29 cellular contexts compared by ENCODE assay signal in genomic region chr10:77311186-77311585, GRCh38.
A peak's percentile ranks its signal among the peaks of the same experiment; 100 is the strongest.
DNase-seq lines count a peak whose midpoint lies in the region; FAIRE-seq and TF ChIP-seq lines count a peak whose summit lies in the region.
"Had no signal": no experiment of that assay in that cellular context is flagged by ENCODE, and none has a peak within 500 bp of the region (broad histone marks: within the 10 kb centered on the region; RNA-seq: fewer than 3 reads in every experiment).

No MANE protein-coding gene starts in this region.

- DNase-seq in NCI-H748 (lab: John Stamatoyannopoulos, UW; ENCODE audit: unreplicated experiment) (peak; percentile 26), NCI-H748 treated with DMSO at 0.1 percent for 48 hours (lab: John Stamatoyannopoulos, UW) (no peak), dorsolateral prefrontal cortex (peak in 6 of 10 donors; percentile 27 to 72 (median 56)), uterus (no peak), NCI-H510A (lab: John Stamatoyannopoulos, UW) (no peak), kidney (no peak)
- DNase-seq in activated CD8-positive, alpha-beta memory T cell treated with anti-CD3 and anti-CD28 coated beads for 24 hours: no peak
- DNase-seq: activated CD4-positive, alpha-beta T cell treated with anti-CD3 and anti-CD28 coated beads for 4 hours; activated T-cell treated with anti-CD3 and anti-CD28 coated beads, Interleukin-2, amount 50 U/mL, for 4 hours; body of pancreas; CD8-positive, alpha-beta memory T cell; effector memory CD4-positive, alpha-beta T cell; foreskin melanocyte; hippocampal formation; islet precursor cell; NCI-H2107; NCI-H526 treated with DMSO at 0.1 percent for 48 hours; nucleus accumbens; RPMI8226; stimulated activated CD4-positive, alpha-beta T cell treated with anti-CD3 and anti-CD28 coated beads, Interleukin-2, amount 100 ng/mL, for 24 hours had no signal

- H3K9me3 Mint-ChIP-seq in nephron: no peaks in the 10 kb centered on the region
- H3K9me3 Mint-ChIP-seq: activated T-cell treated with anti-CD3 and anti-CD28 coated beads, Interleukin-2, amount 50 U/mL, for 4 hours; CD8-positive, alpha-beta memory T cell; T-helper 1 cell treated with Interleukin-12 subunit alpha and Interleukin-12 subunit beta and Interleukin-4 antibody, amounts not matched to agents 30 μg/mL and 1 μg/mL, for 36 hours had no signal

- intact Hi-C loops in dorsolateral prefrontal cortex (cut with DNase I) (no loop called here), uterus (cut with DNase I; ENCODE audit: low total_unique reads) (no loop called here), kidney (cut with DNase I) (no loop called here)

- H3K27me3 ChIP-seq in dorsolateral prefrontal cortex (no peaks in the 10 kb centered on the region), uterus (no peaks in the 10 kb centered on the region)
- H3K27me3 ChIP-seq: body of pancreas had no signal

- peaks cover 17% of the 10 kb centered on the region for H3K27me3 Mint-ChIP-seq in nephron (ENCODE audit: low read depth)

- H3K9me3 ChIP-seq in uterus: no peaks in the 10 kb centered on the region
- H3K9me3 ChIP-seq in kidney (ENCODE audit: control insufficient read depth in 1 of 2, low read length in 2 of 2): no peaks in the 10 kb centered on the region
- H3K9me3 ChIP-seq: A549, body of pancreas had no signal

- FAIRE-seq in kidney (lab: Jason Lieb, UNC): no peak
- FAIRE-seq: A549, H54 had no signal

- H3K27ac Mint-ChIP-seq in nephron: peak overlapping the region; percentile 30 to 68 (median 52)
- H3K27ac Mint-ChIP-seq: B cell; IgD-negative memory B cell; T-helper 1 cell treated with Interleukin-12 subunit alpha and Interleukin-12 subunit beta and Interleukin-4 antibody, amounts not matched to agents 30 μg/mL and 1 μg/mL, for 36 hours had no signal

- H3K4me1 Mint-ChIP-seq in nephron: peaks cover 49% of the 10 kb centered on the region
- H3K4me1 Mint-ChIP-seq: B cell; CD8-positive, alpha-beta memory T cell; IgD-negative memory B cell had no signal

- TF ChIP-seq CTCF in dorsolateral prefrontal cortex (IDR thresholded peaks at IDR 0.05 in 54 of 56, conservative IDR thresholded peaks at IDR 0.05 in 2 of 56; ENCODE audit: low read depth in 1 of 56, partially characterized antibody in 56 of 56): no peak
- no peak for TF ChIP-seq CTCF in nephron (IDR thresholded peaks at IDR 0.05; ENCODE audit: unreplicated experiment in 3 of 3)
- no peak for TF ChIP-seq CTCF in uterus (IDR thresholded peaks at IDR 0.05)
- TF ChIP-seq CTCF in kidney (IDR thresholded peaks at IDR 0.05; ENCODE audit: borderline replicate concordance, extremely low read depth, insufficient read depth): no peak

- no peaks in the 10 kb centered on the region for H3K36me3 Mint-ChIP-seq in nephron (ENCODE audit: low read depth)
- H3K36me3 Mint-ChIP-seq: CD8-positive, alpha-beta memory T cell; IgD-negative memory B cell had no signal

- H3K36me3 ChIP-seq in uterus (no peaks in the 10 kb centered on the region), kidney (ENCODE audit: control insufficient read depth in 1 of 2, insufficient read depth in 2 of 2, low read length in 2 of 2) (no peaks in the 10 kb centered on the region)

- H3K4me3 Mint-ChIP-seq in nephron: no peak overlapping the region
- H3K4me3 Mint-ChIP-seq: activated T-cell treated with anti-CD3 and anti-CD28 coated beads, Interleukin-2, amount 50 U/mL, for 4 hours; B cell; CD8-positive, alpha-beta memory T cell; T-helper 1 cell treated with Interleukin-12 subunit alpha and Interleukin-12 subunit beta and Interleukin-4 antibody, amounts not matched to agents 30 μg/mL and 1 μg/mL, for 36 hours had no signal

- H3K4me1 ChIP-seq in uterus (peaks cover 0 to 3% of the 10 kb centered on the region in 2 donors), kidney (ENCODE audit: control insufficient read depth in 1 of 2, insufficient read depth in 1 of 2, low read depth in 1 of 2, low read length in 2 of 2) (no peaks in the 10 kb centered on the region)
- H3K4me1 ChIP-seq: body of pancreas had no signal

- H3K9ac ChIP-seq in kidney (ENCODE audit: low read length in 2 of 2): no peak overlapping the region

- H3K4me3 ChIP-seq in dorsolateral prefrontal cortex (no peak overlapping the region), uterus (no peak overlapping the region), kidney (ENCODE audit: low read length in 2 of 2) (no peak overlapping the region)
- H3K4me3 ChIP-seq: A549, body of pancreas, lung, SK-N-MC, smooth muscle cell had no signal

- peak overlapping the region in 10 of 59 donors; percentile 3 to 69 (median 54) for H3K27ac ChIP-seq in dorsolateral prefrontal cortex
- H3K27ac ChIP-seq in uterus: peak overlapping the region; percentile 54 to 57
- no peak overlapping the region for H3K27ac ChIP-seq in kidney (ENCODE audit: low read depth in 2 of 2, low read length in 2 of 2)
- H3K27ac ChIP-seq: A549, body of pancreas, SK-N-MC had no signal

- no peak for TF ChIP-seq POLR2A in uterus (IDR thresholded peaks at IDR 0.05)

Comparison
In these comparisons a context has a peak if more than half of its experiments do, and no peak if none do; other contexts are left out.
1. DNase-seq: peak in NCI-H748 (single experiment) and dorsolateral prefrontal cortex (6 of 10); none in NCI-H748 treated with DMSO at 0.1 percent for 48 hours (single experiment), uterus (0 of 2), NCI-H510A (single experiment), activated CD8-positive, alpha-beta memory T cell treated with anti-CD3 and anti-CD28 coated beads for 24 hours (single experiment) and kidney (single experiment).
2. H3K27ac ChIP-seq: peak in uterus (2 of 2); none in kidney (0 of 2).